31 cellular contexts compared by ENCODE assay signal in the genomic region with DNA sequence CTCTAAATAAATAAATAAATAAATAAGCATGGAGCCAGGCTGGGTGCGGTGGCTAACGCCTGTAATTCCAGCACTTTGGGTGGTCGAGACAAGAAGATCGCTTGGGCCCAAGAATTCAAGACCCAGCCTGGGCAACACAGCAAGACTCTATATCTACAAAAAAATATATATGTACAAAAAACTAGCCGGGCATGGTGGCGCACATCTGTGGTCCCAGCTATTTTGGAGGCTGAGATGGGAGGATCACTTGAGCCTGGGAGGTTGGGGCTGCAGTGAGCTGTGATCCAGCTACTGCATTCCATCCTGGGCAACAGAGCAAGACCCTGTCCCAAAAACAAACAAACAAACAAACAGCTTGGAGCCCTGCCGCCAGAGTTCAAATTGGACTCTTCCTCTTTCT. TPM values are rescaled to one million over a fixed set of nuclear protein-coding genes. Genes with fewer than 3 reads are reported as not detected.
"Had no signal": no experiment of that assay in that cellular context is flagged by ENCODE, and none has a peak within 500 bp of the region (broad histone marks: within the 10 kb centered on the region; RNA-seq: fewer than 3 reads in every experiment).

No MANE protein-coding gene starts in this region.

- H3K27ac Mint-ChIP-seq: activated naive CD8-positive, alpha-beta T cell; activated T-helper 17 cell treated with anti-CD3 and anti-CD28 coated beads, Interleukin-2, amount 50 U/mL, for 72 hours; nephron progenitor cell had no signal

- H3K9me3 Mint-ChIP-seq: activated T-cell treated with anti-CD3 and anti-CD28 coated beads, Interleukin-2, amount 50 U/mL, for 4 hours; activated T-helper 17 cell treated with anti-CD3 and anti-CD28 coated beads, Interleukin-2, amount 50 U/mL, for 72 hours; nephron progenitor cell; stimulated activated memory B cell treated with anti-CD40 and anti-IgM and Interleukin-4, amounts not matched to agents 10 μg/mL and 1 μg/mL and 100 μg/mL, for 72 hours had no signal

- H3K27me3 Mint-ChIP-seq: activated naive CD8-positive, alpha-beta T cell; activated T-helper 17 cell treated with anti-CD3 and anti-CD28 coated beads, Interleukin-2, amount 50 U/mL, for 72 hours; stimulated activated memory B cell treated with anti-CD40 and anti-IgM and Interleukin-4, amounts not matched to agents 10 μg/mL and 1 μg/mL and 100 μg/mL, for 72 hours had no signal

- H3K27ac ChIP-seq: epithelial cell of prostate, parathyroid adenoma, VCaP had no signal

- H3K9me3 ChIP-seq: esophagus squamous epithelium, heart right ventricle, psoas muscle, sigmoid colon, suprapubic skin, tibial artery had no signal

- H3K4me3 Mint-ChIP-seq: activated naive CD8-positive, alpha-beta T cell; activated T-cell treated with anti-CD3 and anti-CD28 coated beads, Interleukin-2, amount 50 U/mL, for 4 hours; activated T-helper 17 cell treated with anti-CD3 and anti-CD28 coated beads, Interleukin-2, amount 50 U/mL, for 72 hours; nephron progenitor cell; stimulated activated memory B cell treated with anti-CD40 and anti-IgM and Interleukin-4, amounts not matched to agents 10 μg/mL and 1 μg/mL and 100 μg/mL, for 72 hours had no signal

- H3K36me3 ChIP-seq: suprapubic skin, tibial artery had no signal

- H3K4me3 ChIP-seq: esophagus squamous epithelium, lung, sigmoid colon, suprapubic skin, tibial artery had no signal

- DNase-seq: activated CD4-positive, alpha-beta T cell treated with anti-CD3 and anti-CD28 coated beads for 4 hours; activated CD4-positive, alpha-beta T cell treated with anti-CD3 and anti-CD28 coated beads, Interleukin-2, amount 50 U/mL, for 48 hours; activated T-cell treated with anti-CD3 and anti-CD28 coated beads, Interleukin-2, amount 50 U/mL, for 4 hours; effector CD8-positive, alpha-beta T cell; esophagus squamous epithelium; foreskin melanocyte; heart right ventricle; nephron progenitor cell; nucleus accumbens; psoas muscle; sigmoid colon; small intestine; stimulated activated CD4-positive, alpha-beta T cell treated with anti-CD3 and anti-CD28 coated beads, Interleukin-1b, Interleukin-23, amount 100 ng/mL, for 48 hours; stimulated activated CD4-positive, alpha-beta T cell treated with anti-CD3 and anti-CD28 coated beads, Interleukin-4, amount 100 ng/mL, for 4 hours; stimulated activated CD8-positive, alpha-beta memory T cell treated with anti-CD3 and anti-CD28 coated beads, Interleukin-4, amount 100 ng/mL, for 48 hours; T-helper 9 cell; tibial artery had no signal

- ATAC-seq: activated T-cell treated with anti-CD3 and anti-CD28 coated beads, Interleukin-2, amount 50 U/mL, for 4 hours; activated T-helper 17 cell treated with anti-CD3 and anti-CD28 coated beads, Interleukin-2, amount 50 U/mL, for 72 hours; heart right ventricle; left lobe of liver; psoas muscle; stimulated activated memory B cell treated with anti-CD40 and anti-IgM and Interleukin-4, amounts not matched to agents 10 μg/mL and 1 μg/mL and 100 μg/mL, for 72 hours had no signal

RNA-seq across cellular contexts. Expression of a gene that starts 27.8 kb away (rescaled TPM):
- total RNA-seq: dermis microvascular lymphatic vessel endothelial cell; glomerular endothelial cell; kidney epithelial cell; T-helper 1 cell treated with Interleukin-12 subunit alpha and Interleukin-12 subunit beta and Interleukin-4 antibody, amounts not matched to agents 30 ng/mL and 1 ng/mL, for 36 hours; ureter had no signal
